In genomic region chr2:84931384-84931821, GRCh38 we compare ENCODE assay signal across 14 cellular contexts. TPM values are rescaled to one million over a fixed set of nuclear protein-coding genes. Genes with fewer than 3 reads are reported as not detected.
DNase-seq lines count a peak whose midpoint lies in the region; ATAC-seq, FAIRE-seq and TF ChIP-seq lines count a peak whose summit lies in the region.
"Had no signal": no experiment of that assay in that cellular context is flagged by ENCODE, and none has a peak within 500 bp of the region (broad histone marks: within the 10 kb centered on the region; RNA-seq: fewer than 3 reads in every experiment).

No MANE protein-coding gene starts in this region.

- WGBS in transverse colon (ENCODE audit: low coverage in 1 of 2), 2 donors, result 65 to 67% methylated on average over 1 of the region's 1 CpG

- peak; percentile 79 for FAIRE-seq in GM18507 (lab: Jason Lieb, UNC)
- FAIRE-seq: kidney had no signal

- H3K27ac Mint-ChIP-seq in natural killer cell treated with Interleukin-12 subunit alpha and Interleukin-12 subunit beta and Interleukin-15 and Interleukin-18, amount 100 ng/mL, for 72 hours, result peak overlapping the region in 1 of 2 donors; percentile 18
- H3K27ac Mint-ChIP-seq: activated CD8-positive, alpha-beta memory T cell treated with anti-CD3 and anti-CD28 coated beads, Interleukin-2, amount 10 ng/mL, durations not matched to agents 7 days and 5 days had no signal

- H3K4me1 Mint-ChIP-seq in natural killer cell treated with Interleukin-12 subunit alpha and Interleukin-12 subunit beta and Interleukin-15 and Interleukin-18, amount 100 ng/mL, for 72 hours (ENCODE audit: low read depth in 2 of 2), result peaks cover 10 to 13% of the 10 kb centered on the region in 2 donors

- no peaks in the 10 kb centered on the region for H3K9me3 ChIP-seq in transverse colon
- H3K9me3 ChIP-seq: SJSA1 had no signal

- TF ChIP-seq EP300 in transverse colon (IDR thresholded peaks at IDR 0.05; ENCODE audit: low read depth), result no peak

- no peak overlapping the region for H3K27ac ChIP-seq in transverse colon
- H3K27ac ChIP-seq: SJSA1 had no signal

- TF ChIP-seq POLR2A in transverse colon (IDR thresholded peaks at IDR 0.05), result no peak

- intact Hi-C loops in transverse colon (cut with DNase I; ENCODE audit: low total_unique reads), result no loop called here

- H3K4me1 ChIP-seq in transverse colon, result peaks cover 1 to 9% (median 6%) of the 10 kb centered on the region in 4 donors

- no peak overlapping the region for H3K4me3 ChIP-seq in transverse colon
- H3K4me3 ChIP-seq: SJSA1 had no signal

- no peak for TF ChIP-seq CTCF in transverse colon (IDR thresholded peaks at IDR 0.05)

- in situ Hi-C loops in transverse colon (cut with MboI; ENCODE audit: low pct_ligation_motif_present in 1 of 4, low pct_unique_long_range_greater_than_20kb in 1 of 4, low sequenced_read_pairs in 3 of 4), result loop anchor here in 1 of 4 donors (25.0 kb wide), 1 partner anchor 356 kb away; no protein-coding TSS in a partner anchor

- DNase-seq in GM18507 (ENCODE audit: extremely low spot score, insufficient read length, low read depth) (no peak), RPMI8226 (peak; percentile 18), ureter (ENCODE audit: low spot score) (no peak), transverse colon (no peak)
- DNase-seq in natural killer cell treated with Interleukin-12 subunit alpha and Interleukin-12 subunit beta and Interleukin-15 and Interleukin-18, amount 100 ng/mL, for 72 hours (ENCODE audit: low spot score), result no peak
- no peak for DNase-seq in stimulated activated CD4-positive, alpha-beta T cell treated with anti-CD3 and anti-CD28 coated beads, Interleukin-1b, Interleukin-23, amount 100 ng/mL, for 48 hours
- DNase-seq: activated CD8-positive, alpha-beta memory T cell treated with anti-CD3 and anti-CD28 coated beads, Interleukin-2, amount 10 ng/mL, durations not matched to agents 7 days and 5 days; erythroblast; kidney; NCI-H2081 had no signal

- no peaks in the 10 kb centered on the region for H3K27me3 ChIP-seq in transverse colon
- H3K27me3 ChIP-seq: SJSA1 had no signal

- H3K27me3 Mint-ChIP-seq in natural killer cell treated with Interleukin-12 subunit alpha and Interleukin-12 subunit beta and Interleukin-15 and Interleukin-18, amount 100 ng/mL, for 72 hours, result no peaks in the 10 kb centered on the region
- H3K27me3 Mint-ChIP-seq: activated CD8-positive, alpha-beta memory T cell treated with anti-CD3 and anti-CD28 coated beads, Interleukin-2, amount 10 ng/mL, durations not matched to agents 7 days and 5 days had no signal

- no peaks in the 10 kb centered on the region for H3K36me3 ChIP-seq in transverse colon
- H3K36me3 ChIP-seq: SJSA1 had no signal

- no peak overlapping the region for H3K4me3 Mint-ChIP-seq in natural killer cell treated with Interleukin-12 subunit alpha and Interleukin-12 subunit beta and Interleukin-15 and Interleukin-18, amount 100 ng/mL, for 72 hours
- H3K4me3 Mint-ChIP-seq: activated CD8-positive, alpha-beta memory T cell treated with anti-CD3 and anti-CD28 coated beads, Interleukin-2, amount 10 ng/mL, durations not matched to agents 7 days and 5 days; CD14-positive monocyte had no signal

- no peaks in the 10 kb centered on the region for H3K9me3 Mint-ChIP-seq in natural killer cell treated with Interleukin-12 subunit alpha and Interleukin-12 subunit beta and Interleukin-15 and Interleukin-18, amount 100 ng/mL, for 72 hours
- H3K9me3 Mint-ChIP-seq: CD14-positive monocyte had no signal

- H3K36me3 Mint-ChIP-seq in natural killer cell treated with Interleukin-12 subunit alpha and Interleukin-12 subunit beta and Interleukin-15 and Interleukin-18, amount 100 ng/mL, for 72 hours, result no peaks in the 10 kb centered on the region
- H3K36me3 Mint-ChIP-seq: CD14-positive monocyte had no signal

- ATAC-seq in GM19463 (IDR thresholded peaks at IDR 0.05; ENCODE audit: unreplicated experiment) (peak; percentile 68), HG02981 (IDR thresholded peaks at IDR 0.05; ENCODE audit: unreplicated experiment) (peak; percentile 41)
- no peak for ATAC-seq in natural killer cell treated with Interleukin-12 subunit alpha and Interleukin-12 subunit beta and Interleukin-15 and Interleukin-18, amount 100 ng/mL, for 72 hours
- ATAC-seq: activated CD8-positive, alpha-beta memory T cell treated with anti-CD3 and anti-CD28 coated beads, Interleukin-2, amount 10 ng/mL, durations not matched to agents 7 days and 5 days had no signal

RNA-seq across cellular contexts. Expression of gene TMSB10, which starts 25.9 kb away (rescaled TPM):
- 1,066 TPM for total RNA-seq in ureter
- total RNA-seq in natural killer cell treated with Interleukin-12 subunit alpha and Interleukin-12 subunit beta and Interleukin-15 and Interleukin-18, amount 100 ng/mL, for 72 hours, result 1,000 to 10,000 TPM; 1,502 to 3,073 TPM
- 1,000 to 10,000 TPM; 1,619 to 4,787 (median 3,693) TPM for total RNA-seq in transverse colon

RNA-seq across cellular contexts. Expression of gene KCMF1, which starts 39.6 kb away (rescaled TPM):
- 55.2 TPM for total RNA-seq in ureter
- total RNA-seq in natural killer cell treated with Interleukin-12 subunit alpha and Interleukin-12 subunit beta and Interleukin-15 and Interleukin-18, amount 100 ng/mL, for 72 hours, result 100 to 1,000 TPM in 1 of 2 donors, 10 to 100 TPM in 1; 96.1 to 117 TPM
- total RNA-seq in transverse colon, result 10 to 100 TPM; 41.5 to 97.3 (median 55.5) TPM

RNA-seq across cellular contexts. Expression of gene TRABD2A, which starts 50.5 kb away (rescaled TPM):
- total RNA-seq in ureter (4.1 TPM), transverse colon (100 to 1,000 TPM in 2 of 4 donors, 10 to 100 TPM in 2; 21.3 to 230 (median 76.5) TPM)
- total RNA-seq in natural killer cell treated with Interleukin-12 subunit alpha and Interleukin-12 subunit beta and Interleukin-15 and Interleukin-18, amount 100 ng/mL, for 72 hours, result 10 to 100 TPM in 1 of 2 donors, 1 to 10 TPM in 1; 6.6 to 18.3 TPM

Comparison
In these comparisons a context has a peak if more than half of its experiments do, and no peak if none do; other contexts are left out.
1. ATAC-seq: peak in GM19463 (single experiment) and HG02981 (single experiment); none in natural killer cell treated with Interleukin-12 subunit alpha and Interleukin-12 subunit beta and Interleukin-15 and Interleukin-18, amount 100 ng/mL, for 72 hours (0 of 2).